8 cellular contexts compared by ENCODE assay signal in the genomic region with DNA sequence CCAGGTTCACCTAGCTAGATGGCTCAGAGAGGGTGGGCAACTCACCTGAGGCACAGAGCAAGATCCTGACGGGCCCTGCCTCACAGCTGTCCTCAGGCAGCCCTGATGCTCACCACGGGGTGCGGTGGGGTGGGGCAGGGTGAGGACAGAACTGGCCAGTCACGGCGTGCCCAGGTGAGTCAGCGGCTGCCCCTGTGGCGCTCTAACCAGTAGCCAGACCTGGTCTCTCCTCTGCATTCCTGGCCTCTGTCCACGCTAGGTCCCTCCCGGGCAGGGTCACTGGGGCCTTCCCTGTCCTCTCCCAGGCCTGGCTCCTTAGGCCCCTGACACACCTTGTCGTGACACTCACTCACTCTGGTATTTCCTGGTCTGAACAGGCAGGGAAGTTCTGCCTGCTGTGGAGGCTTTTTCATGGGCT. TPM values are rescaled to one million over a fixed set of nuclear protein-coding genes. Genes with fewer than 3 reads are reported as not detected.
DNase-seq lines count a peak whose midpoint lies in the region; TF ChIP-seq lines count a peak whose summit lies in the region.

No MANE protein-coding gene starts in this region.

- H3K27me3 Mint-ChIP-seq in endodermal cell (ENCODE audit: insufficient read depth) (peaks cover 24% of the 10 kb centered on the region), nephron progenitor cell (ENCODE audit: low read depth, poor library complexity) (peaks cover 27% of the 10 kb centered on the region)

- 64 to 73% methylated on average over 5 to 10 of the region's 10 CpGs for WGBS in endodermal cell (ENCODE audit: insufficient coverage in 1 of 2, insufficient read length in 1 of 2), 2 experiments

- peaks cover 11% of the 10 kb centered on the region for H3K27me3 ChIP-seq in endodermal cell (ENCODE audit: control insufficient read depth, insufficient read depth, low read length, poor library complexity, severe bottlenecking)

- no peak overlapping the region for H3K9ac ChIP-seq in endodermal cell (ENCODE audit: extremely low read depth, low read length, poor library complexity, severe bottlenecking)

- TF ChIP-seq CTCF in C4-2B (conservative IDR thresholded peaks at IDR 0.05) (no peak), endodermal cell (conservative IDR thresholded peaks at IDR 0.05) (no peak), nephron progenitor cell (IDR thresholded peaks at IDR 0.05) (no peak)

- H3K4me1 Mint-ChIP-seq in endodermal cell (peaks cover 5% of the 10 kb centered on the region), nephron progenitor cell (peaks cover 21% of the 10 kb centered on the region)

- H3K36me3 ChIP-seq in endodermal cell (ENCODE audit: control insufficient read depth, insufficient read depth, low read length), result no peaks in the 10 kb centered on the region

- H3K4me3 Mint-ChIP-seq in endodermal cell, result peak overlapping the region; percentile 64
- H3K4me3 Mint-ChIP-seq in nephron progenitor cell, result peak overlapping the region; percentile 83

- DNase-seq in M059J (ENCODE audit: low read depth) (peak; percentile 84), endodermal cell (peak; percentile 90), nephron progenitor cell (no peak), COLO829 (ENCODE audit: low spot score) (no peak), GDM1 (lab: John Stamatoyannopoulos, UW) (no peak), inferior parietal cortex (ENCODE audit: extremely low spot score) (no peak), SIG-M5 treated with dmso at 0.1 percent for 504 hours (lab: John Stamatoyannopoulos, UW; ENCODE audit: unreplicated experiment) (no peak)

- H3K4me1 ChIP-seq in endodermal cell (ENCODE audit: control insufficient read depth, insufficient read depth, low read length), result no peaks in the 10 kb centered on the region

- H3K36me3 Mint-ChIP-seq in endodermal cell (ENCODE audit: low read depth) (no peaks in the 10 kb centered on the region), nephron progenitor cell (ENCODE audit: low read depth) (no peaks in the 10 kb centered on the region)

- peak overlapping the region; percentile 62 for H3K27ac ChIP-seq in C4-2B
- no peak overlapping the region for H3K27ac ChIP-seq in endodermal cell (ENCODE audit: low read depth, low read length)

- no peaks in the 10 kb centered on the region for H3K9me3 Mint-ChIP-seq in endodermal cell
- H3K9me3 Mint-ChIP-seq in nephron progenitor cell, result no peaks in the 10 kb centered on the region

- H3K27ac Mint-ChIP-seq in endodermal cell (peak overlapping the region; percentile 88), nephron progenitor cell (no peak overlapping the region)

- no peaks in the 10 kb centered on the region for H3K9me3 ChIP-seq in endodermal cell (ENCODE audit: control insufficient read depth, low read length)

- peak overlapping the region; percentile 83 for H3K4me3 ChIP-seq in endodermal cell (ENCODE audit: low read length)

RNA-seq across cellular contexts. Expression of gene ALS2CL, which starts 0.9 kb away (rescaled TPM):
- total RNA-seq in M059J (2014; rRNA removed; shearing (Covaris generic)), result 2.5 and 3.6 TPM in 2 replicates
- 10 to 100 TPM in 1 of 2 donors, 1 to 10 TPM in 1; 8.9 to 20.8 TPM for total RNA-seq in endodermal cell
- polyA plus RNA-seq in endodermal cell (2013, experiment 1 of 2), result 2.4 TPM
- polyA plus RNA-seq in endodermal cell (2013, experiment 2 of 2), result 1.6 TPM

RNA-seq across cellular contexts. Expression of gene TMIE, which starts 8.6 kb away (rescaled TPM):
- total RNA-seq in M059J (2014; rRNA removed; shearing (Covaris generic)), result 0.22 TPM in 1 of 2 replicates, not detected in the other
- 1 to 10 TPM; 1.0 to 1.1 TPM for total RNA-seq in endodermal cell
- polyA plus RNA-seq in endodermal cell (2013, experiment 1 of 2), result 0.21 TPM
- polyA plus RNA-seq in endodermal cell (2013, experiment 2 of 2), result 0.21 TPM

RNA-seq across cellular contexts. Expression of gene PRSS50, which starts 25.1 kb away (rescaled TPM):
- not detected in 2 replicates for total RNA-seq in M059J (2014; rRNA removed; shearing (Covaris generic))
- total RNA-seq in endodermal cell, result 1 to 10 TPM; 1.2 to 4.4 TPM
- 0.43 TPM for polyA plus RNA-seq in endodermal cell (2013, experiment 1 of 2)
- polyA plus RNA-seq in endodermal cell (2013, experiment 2 of 2), result 0.62 TPM

Comparison
In these comparisons a context has a peak if more than half of its experiments do, and no peak if none do; other contexts are left out.
1. DNase-seq: peak in M059J (single experiment) and endodermal cell (single experiment); none in nephron progenitor cell (single experiment), COLO829 (single experiment), GDM1 (single experiment), inferior parietal cortex (single experiment) and SIG-M5 treated with dmso at 0.1 percent for 504 hours (single experiment).